In genomic region chr4:1568855-1569460, GRCh38 we compare ENCODE assay signal across 35 cellular contexts.
A peak's percentile ranks its signal among the peaks of the same experiment; 100 is the strongest.
DNase-seq lines count a peak whose midpoint lies in the region; ATAC-seq, FAIRE-seq and TF ChIP-seq lines count a peak whose summit lies in the region.
"Had no signal": no experiment of that assay in that cellular context is flagged by ENCODE, and none has a peak within 500 bp of the region (broad histone marks: within the 10 kb centered on the region; RNA-seq: fewer than 3 reads in every experiment).

No MANE protein-coding gene starts in this region.

- H3K4ac ChIP-seq in H9 (ENCODE audit: low read depth, low read length): no peak overlapping the region

- H3K27ac ChIP-seq in H9 (ENCODE audit: insufficient read length, low read depth, low read length) (no peak overlapping the region), HepG2 (ENCODE audit: extremely low read length, insufficient read depth, low read length) (no peak overlapping the region)
- H3K27ac ChIP-seq: pancreas, PC-9, tibial artery, VCaP had no signal

- H3K4me2 ChIP-seq in H9 (ENCODE audit: insufficient read depth, insufficient read length, low read length) (no peak overlapping the region), HepG2 (ENCODE audit: low read depth, low read length) (no peak overlapping the region)
- H3K4me2 ChIP-seq: PC-9 had no signal

- no peak overlapping the region for H3K4me3 ChIP-seq in HepG2 (replicated peaks in 1 of 3; ENCODE audit: insufficient read depth in 1 of 3, low read depth in 2 of 3, low read length in 3 of 3)
- H3K4me3 ChIP-seq: lung, pancreas, PC-9, tibial artery had no signal

- no peak overlapping the region for H2BK120ac ChIP-seq in H9 (ENCODE audit: low read depth, low read length, poor library complexity, severe bottlenecking)

- intact Hi-C loops in HepG2 (cut with micrococcal nuclease; ENCODE audit: unreplicated experiment) (no loop called here), posterior vena cava (cut with DNase I) (no loop called here), head of caudate nucleus (cut with DNase I) (no loop called here)

- CTCF ChIA-PET in HepG2 (lab: Yijun Ruan, JAX; ENCODE audit: low intra/inter-chr PET ratio, low total read pairs): no interaction called here

- no peak for TF ChIP-seq EP300 in HepG2 (IDR thresholded peaks at IDR 0.05; ENCODE audit: low read depth in 2 of 2, low read length in 2 of 2)
- TF ChIP-seq EP300 in HepG2 (CRISPR knock-in tag; IDR thresholded peaks at IDR 0.05; ENCODE audit: borderline replicate concordance): no peak

- H3T11ph ChIP-seq in H9 (ENCODE audit: low read length): no peak overlapping the region

- no peak overlapping the region for H2AK5ac ChIP-seq in H9 (ENCODE audit: insufficient read length, low read length)

- H4K91ac ChIP-seq in H9 (ENCODE audit: insufficient read length, low read depth, low read length): no peak overlapping the region

- no peak overlapping the region for H3K23ac ChIP-seq in H9 (ENCODE audit: insufficient read length, low read depth, low read length)

- H3K79me1 ChIP-seq in H9 (ENCODE audit: insufficient read depth, low read depth, low read length, poor library complexity, severe bottlenecking): no peaks in the 10 kb centered on the region

- peak overlapping the region; percentile 32; the same call in 1 of the 2 replicates for H3K14ac ChIP-seq in H9 (ENCODE audit: insufficient read depth, low read length)

- H2BK15ac ChIP-seq in H9 (ENCODE audit: low read depth, low read length): no peak overlapping the region

- H3K4me1 Mint-ChIP-seq in H9: peaks cover 20 to 41% of the 10 kb centered on the region in 2 experiments
- no peaks in the 10 kb centered on the region for H3K4me1 Mint-ChIP-seq in chondrocyte (ENCODE audit: low read depth)
- H3K4me1 Mint-ChIP-seq in stimulated activated naive CD8-positive, alpha-beta T cell treated with anti-CD3 and anti-CD28 coated beads, Interleukin-15, amount 100 ng/mL, for 72 hours: peaks cover 6% of the 10 kb centered on the region

- H3K9ac ChIP-seq in H9 (ENCODE audit: extremely low read depth, insufficient read length, low read length) (no peak overlapping the region), HepG2 (ENCODE audit: insufficient read depth, low read depth, low read length) (no peak overlapping the region)

- H4K5ac ChIP-seq in H9 (ENCODE audit: insufficient read length, low read depth, low read length): no peak overlapping the region

- no peak for TF ChIP-seq RAD21 in HepG2 (CRISPR knock-in tag; IDR thresholded peaks at IDR 0.05)

- WGBS in H9 (ENCODE audit: extremely low coverage, insufficient read length, low lambda C conversion rate): no CpG with 5 or more reads among the region's 31 CpGs
- 42% methylated on average over 13 of the region's 31 CpGs for WGBS in HepG2 (ENCODE audit: low lambda C conversion rate)

- no TSS peak for BruUV-seq in HepG2 (replicated peaks; lab: Mats Ljungman, UMichigan)

- no peak for TF ChIP-seq POLR2A in HepG2 (IDR thresholded peaks at IDR 0.05; ENCODE audit: insufficient read depth in 1 of 2, low read depth in 2 of 2, low read length in 2 of 2)

- no peak overlapping the region for H2BK20ac ChIP-seq in H9 (ENCODE audit: low read depth, low read length, poor library complexity, severe bottlenecking)

- H3K4me1 ChIP-seq in H9 (ENCODE audit: insufficient read depth, low read length) (peaks cover 12% of the 10 kb centered on the region; the same call in 1 of the 2 replicates), HepG2 (ENCODE audit: insufficient read depth, low read length) (peaks cover 12% of the 10 kb centered on the region; the same call in 1 of the 2 replicates)
- H3K4me1 ChIP-seq: pancreas had no signal

- H3K18ac ChIP-seq in H9 (ENCODE audit: insufficient read length, low read depth, low read length): no peak overlapping the region

- ATAC-seq in HepG2 (peak; percentile 22; the same call in 2 of the 3 replicates), SK-N-SH treated with all-trans-retinoic acid at 6 μM for 48 hours (no peak)
- ATAC-seq in stimulated activated naive CD8-positive, alpha-beta T cell treated with anti-CD3 and anti-CD28 coated beads, Interleukin-15, amount 100 ng/mL, for 72 hours: no peak
- ATAC-seq: effector memory CD8-positive, alpha-beta T cell; pancreas had no signal

- H3K23me2 ChIP-seq in H9 (ENCODE audit: insufficient read length, low read depth, low read length, poor library complexity, severe bottlenecking): no peaks in the 10 kb centered on the region

- H3K36me3 ChIP-seq in HepG2 (replicated peaks in 1 of 2; ENCODE audit: control insufficient read depth in 1 of 2, insufficient read depth in 2 of 2, low read length in 2 of 2): no peaks in the 10 kb centered on the region
- H3K36me3 ChIP-seq: pancreas, tibial artery had no signal

- H3K27ac Mint-ChIP-seq in H9: no peak overlapping the region
- no peak overlapping the region for H3K27ac Mint-ChIP-seq in chondrocyte (ENCODE audit: unreplicated experiment)
- H3K27ac Mint-ChIP-seq in stimulated activated naive CD8-positive, alpha-beta T cell treated with anti-CD3 and anti-CD28 coated beads, Interleukin-15, amount 100 ng/mL, for 72 hours: no peak overlapping the region
- H3K27ac Mint-ChIP-seq: activated CD4-positive, alpha-beta T cell treated with anti-CD3 and anti-CD28 coated beads, Interleukin-2, amount 10 ng/mL, durations not matched to agents 7 days and 5 days; effector memory CD8-positive, alpha-beta T cell; nephron had no signal

- DNase-seq in H9 (no peak), chondrocyte (ENCODE audit: low spot score) (peak; percentile 80), HepG2 (ENCODE audit: low spot score) (no peak), posterior vena cava (ENCODE audit: low spot score) (peak; percentile 55), NCI-H2171 treated with DMSO at 0.1 percent for 48 hours (lab: John Stamatoyannopoulos, UW) (no peak), head of caudate nucleus (no peak)
- DNase-seq in stimulated activated naive CD8-positive, alpha-beta T cell treated with anti-CD3 and anti-CD28 coated beads, Interleukin-15, amount 100 ng/mL, for 72 hours: no peak
- DNase-seq: activated CD4-positive, alpha-beta T cell treated with anti-CD3 and anti-CD28 coated beads, Interleukin-2, amount 10 ng/mL, durations not matched to agents 7 days and 5 days; activated gamma-delta T cell; activated T-cell treated with anti-CD3 and anti-CD28 coated beads, Interleukin-2, amount 50 U/mL, for 1 hour; AML-193; Calu3; CD4-positive, CD25-positive, alpha-beta regulatory T cell; cortex of kidney; DND-41; effector memory CD8-positive, alpha-beta T cell; erythroblast; GF-D8; GOT3; islet precursor cell; Kasumi-1; NCI-H1417; NCI-H2029; NCI-H524; PC-9; SHP77 treated with DMSO at 0.1 percent for 48 hours; stimulated activated CD4-positive, alpha-beta T cell treated with anti-CD3 and anti-CD28 coated beads, Interleukin-4, amount 100 ng/mL, for 24 hours; T1000 had no signal

- H3K27me3 ChIP-seq in H9 (ENCODE audit: insufficient read depth, low read length) (no peaks in the 10 kb centered on the region; the same call in 1 of the 2 replicates), HepG2 (ENCODE audit: control insufficient read depth in 1 of 2, insufficient read depth in 2 of 2, low read length in 2 of 2) (peaks cover 20 to 64% of the 10 kb centered on the region in 2 experiments; a peak in 4 of 5 replicates)

- no peaks in the 10 kb centered on the region for H3K9me3 ChIP-seq in H9 (ENCODE audit: control insufficient read depth, low read depth, low read length)
- no peaks in the 10 kb centered on the region for H3K9me3 ChIP-seq in HepG2 (ENCODE audit: low read length)
- H3K9me3 ChIP-seq: pancreas, tibial artery had no signal

- FAIRE-seq in HepG2 (lab: Jason Lieb, UNC): no peak
- FAIRE-seq: astrocyte, pancreas had no signal

- H3K9me3 Mint-ChIP-seq in H9 (peaks cover 0 to 2% of the 10 kb centered on the region in 2 experiments; a peak in 1 of 5 replicates), chondrocyte (ENCODE audit: low read depth) (no peaks in the 10 kb centered on the region)
- no peaks in the 10 kb centered on the region for H3K9me3 Mint-ChIP-seq in stimulated activated naive CD8-positive, alpha-beta T cell treated with anti-CD3 and anti-CD28 coated beads, Interleukin-15, amount 100 ng/mL, for 72 hours
- H3K9me3 Mint-ChIP-seq: activated CD4-positive, alpha-beta T cell treated with anti-CD3 and anti-CD28 coated beads, Interleukin-2, amount 10 ng/mL, durations not matched to agents 7 days and 5 days; nephron had no signal

- no peak overlapping the region for H2BK5ac ChIP-seq in H9 (ENCODE audit: insufficient read length, low read length)

- H4K8ac ChIP-seq in H9 (replicated peaks; ENCODE audit: insufficient read length, low read depth, low read length): no peak overlapping the region

- in situ Hi-C loops in HepG2 (cut with HindIII; ENCODE audit: extremely low pct_ligation_motif_present, low pct_unique_long_range_greater_than_20kb): no loop called here

- H2AFZ ChIP-seq in H9 (ENCODE audit: low read length) (no peak overlapping the region), HepG2 (ENCODE audit: low read length) (no peak overlapping the region)
- H2AFZ ChIP-seq: PC-9 had no signal

- H3K4me3 Mint-ChIP-seq in H9 (no peak overlapping the region), chondrocyte (ENCODE audit: unreplicated experiment) (no peak overlapping the region)
- H3K4me3 Mint-ChIP-seq in stimulated activated naive CD8-positive, alpha-beta T cell treated with anti-CD3 and anti-CD28 coated beads, Interleukin-15, amount 100 ng/mL, for 72 hours: no peak overlapping the region
- H3K4me3 Mint-ChIP-seq: activated CD4-positive, alpha-beta T cell treated with anti-CD3 and anti-CD28 coated beads, Interleukin-2, amount 10 ng/mL, durations not matched to agents 7 days and 5 days; effector memory CD8-positive, alpha-beta T cell; nephron had no signal

- POLR2A ChIA-PET in HepG2 (lab: Yijun Ruan, JAX): no interaction called here

- H2BK12ac ChIP-seq in H9 (ENCODE audit: insufficient read length, low read depth, low read length): no peak overlapping the region

- H3K56ac ChIP-seq in H9 (ENCODE audit: insufficient read length, low read depth, low read length): no peak overlapping the region

- H3K27me3 Mint-ChIP-seq in H9 (ENCODE audit: low read depth) (peaks cover 12% of the 10 kb centered on the region), chondrocyte (ENCODE audit: low read depth) (peaks cover 9% of the 10 kb centered on the region)
- H3K27me3 Mint-ChIP-seq in stimulated activated naive CD8-positive, alpha-beta T cell treated with anti-CD3 and anti-CD28 coated beads, Interleukin-15, amount 100 ng/mL, for 72 hours: peaks cover 45% of the 10 kb centered on the region
- H3K27me3 Mint-ChIP-seq: activated CD4-positive, alpha-beta T cell treated with anti-CD3 and anti-CD28 coated beads, Interleukin-2, amount 10 ng/mL, durations not matched to agents 7 days and 5 days had no signal

- no peaks in the 10 kb centered on the region for H3K79me2 ChIP-seq in H9 (ENCODE audit: insufficient read depth, low read length)
- H3K79me2 ChIP-seq in HepG2 (ENCODE audit: insufficient read depth, low read length): no peaks in the 10 kb centered on the region

- TF ChIP-seq CTCF in H9 (conservative IDR thresholded peaks at IDR 0.05) (no peak), chondrocyte (IDR thresholded peaks at IDR 0.05) (no peak), HepG2 (CRISPR knock-in tag; IDR thresholded peaks at IDR 0.05) (no peak)

- H4K20me1 ChIP-seq in H9 (ENCODE audit: control insufficient read depth, insufficient read depth, insufficient read length): no peaks in the 10 kb centered on the region
- no peaks in the 10 kb centered on the region for H4K20me1 ChIP-seq in HepG2 (ENCODE audit: insufficient read depth, low read length)

- H3K36me3 Mint-ChIP-seq in H9 (ENCODE audit: insufficient read depth in 1 of 3, low read depth in 3 of 3) (no peaks in the 10 kb centered on the region), chondrocyte (ENCODE audit: low read depth) (no peaks in the 10 kb centered on the region)
- H3K36me3 Mint-ChIP-seq: CD4-positive, CD25-positive, alpha-beta regulatory T cell had no signal

Comparison
In these comparisons a context has a peak if more than half of its experiments do, and no peak if none do; other contexts are left out.
1. DNase-seq: peak in chondrocyte (single experiment) and posterior vena cava (single experiment); none in H9 (single experiment), HepG2 (single experiment), stimulated activated naive CD8-positive, alpha-beta T cell treated with anti-CD3 and anti-CD28 coated beads, Interleukin-15, amount 100 ng/mL, for 72 hours (0 of 2), NCI-H2171 treated with DMSO at 0.1 percent for 48 hours (single experiment) and head of caudate nucleus (0 of 42).